ENCODE assay signal across 8 cellular contexts in the genomic region with DNA sequence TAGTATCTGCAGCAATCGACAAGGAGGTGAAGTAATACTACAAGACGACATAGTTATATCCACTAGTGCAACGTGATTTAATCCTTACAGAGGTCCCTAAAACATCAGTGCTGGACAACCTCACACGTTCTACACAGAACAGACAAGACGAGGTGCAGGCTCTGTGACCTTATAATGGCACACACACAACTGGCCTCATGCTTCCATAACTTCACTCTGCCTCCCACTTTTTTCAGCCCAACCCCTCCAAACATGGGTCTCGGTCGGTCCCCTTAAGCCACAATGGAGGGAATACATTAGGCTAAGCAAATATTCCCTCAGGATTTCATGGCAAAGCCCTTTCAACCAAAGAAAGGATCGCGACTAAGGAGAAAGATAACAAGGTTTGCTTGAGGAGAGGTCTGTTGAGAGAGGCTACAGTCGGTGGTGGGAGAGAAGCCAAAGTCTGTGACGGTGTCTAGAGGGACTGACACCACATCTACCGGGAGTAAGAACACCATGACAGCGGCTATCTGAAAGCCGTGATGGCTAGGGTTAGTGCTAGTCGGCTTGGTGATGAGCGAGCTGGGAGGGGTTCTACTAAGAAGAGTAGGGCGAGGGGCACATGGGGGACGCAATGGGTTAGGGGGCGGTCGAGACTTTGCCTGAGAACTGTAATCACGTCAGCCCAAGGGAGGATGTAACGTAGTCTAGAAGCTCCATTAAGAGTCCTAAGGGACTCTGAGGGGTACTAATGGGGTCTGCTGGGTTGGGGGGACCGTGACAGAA. TPM values are rescaled to one million over a fixed set of nuclear protein-coding genes. Genes with fewer than 3 reads are reported as not detected.
A peak's percentile ranks its signal among the peaks of the same experiment; 100 is the strongest.
DNase-seq lines count a peak whose midpoint lies in the region; TF ChIP-seq lines count a peak whose summit lies in the region.

No MANE protein-coding gene starts in this region.

- H3K4me3 ChIP-seq in lower leg skin (ENCODE audit: low read depth, poor library complexity, severe bottlenecking): peak overlapping the region; percentile 76

- peak overlapping the region; percentile 91 for H3K4me3 Mint-ChIP-seq in dendritic cell treated with granulocyte-macrophage colony-stimulating factor and Interleukin-4, amounts not matched to agents 40 ng/mL and 50 ng/mL, for 4 days
- peak overlapping the region; percentile 95 for H3K4me3 Mint-ChIP-seq in stimulated activated naive CD8-positive, alpha-beta T cell treated with anti-CD3 and anti-CD28 coated beads, Interleukin-15, Interleukin-2, amounts not matched to agents 100 ng/mL and 50 ng/mL, for 24 hours

- TF ChIP-seq CTCF in lower leg skin (IDR thresholded peaks at IDR 0.05): no peak

- no peak for TF ChIP-seq POLR2A in lower leg skin (IDR thresholded peaks at IDR 0.05)

- H3K9me3 Mint-ChIP-seq in dendritic cell treated with granulocyte-macrophage colony-stimulating factor and Interleukin-4, amounts not matched to agents 40 ng/mL and 50 ng/mL, for 4 days: no peaks in the 10 kb centered on the region
- H3K9me3 Mint-ChIP-seq in stimulated activated naive CD8-positive, alpha-beta T cell treated with anti-CD3 and anti-CD28 coated beads, Interleukin-15, Interleukin-2, amounts not matched to agents 100 ng/mL and 50 ng/mL, for 24 hours: no peaks in the 10 kb centered on the region

- H3K36me3 Mint-ChIP-seq in dendritic cell treated with granulocyte-macrophage colony-stimulating factor and Interleukin-4, amounts not matched to agents 40 ng/mL and 50 ng/mL, for 4 days (ENCODE audit: low read depth): peaks cover 18% of the 10 kb centered on the region
- no peaks in the 10 kb centered on the region for H3K36me3 Mint-ChIP-seq in stimulated activated naive CD8-positive, alpha-beta T cell treated with anti-CD3 and anti-CD28 coated beads, Interleukin-15, Interleukin-2, amounts not matched to agents 100 ng/mL and 50 ng/mL, for 24 hours (ENCODE audit: low read depth)

- H3K4me1 Mint-ChIP-seq in dendritic cell treated with granulocyte-macrophage colony-stimulating factor and Interleukin-4, amounts not matched to agents 40 ng/mL and 50 ng/mL, for 4 days (ENCODE audit: low read depth): peaks cover 38% of the 10 kb centered on the region
- H3K4me1 Mint-ChIP-seq in stimulated activated naive CD8-positive, alpha-beta T cell treated with anti-CD3 and anti-CD28 coated beads, Interleukin-15, Interleukin-2, amounts not matched to agents 100 ng/mL and 50 ng/mL, for 24 hours (ENCODE audit: low read depth): peaks cover 32% of the 10 kb centered on the region

- in situ Hi-C loops in G401 (cut with HindIII; ENCODE audit: low sequenced_read_pairs) (no loop called here), SK-MEL-5 (cut with HindIII; ENCODE audit: low pct_unique_long_range_greater_than_20kb, low sequenced_read_pairs) (no loop called here)

- POLR2A ChIA-PET in HEK293T (lab: Yijun Ruan, JAX): interaction anchor here (1.2 to 2.3 kb wide), 5 partner anchors 11 to 115 kb away, joined by 4 to 18 read pairs (median 6); a partner anchor contains a TSS

- peak; percentile 65 for DNase-seq in G401 (ENCODE audit: low spot score)
- peak; percentile 22 for DNase-seq in HEK293T (ENCODE audit: extremely low spot score)
- peak; percentile 9 for DNase-seq in SK-MEL-5 (ENCODE audit: low read depth, low spot score)
- DNase-seq in lower leg skin (ENCODE audit: low spot score in 2 of 2): peak; percentile 53 to 90
- DNase-seq in DMS79 treated with DMSO at 0.1 percent for 48 hours (lab: John Stamatoyannopoulos, UW): no peak
- DNase-seq in ureter (ENCODE audit: low spot score): no peak

- peak overlapping the region; percentile 99 for H3K27ac Mint-ChIP-seq in dendritic cell treated with granulocyte-macrophage colony-stimulating factor and Interleukin-4, amounts not matched to agents 40 ng/mL and 50 ng/mL, for 4 days
- H3K27ac Mint-ChIP-seq in stimulated activated naive CD8-positive, alpha-beta T cell treated with anti-CD3 and anti-CD28 coated beads, Interleukin-15, Interleukin-2, amounts not matched to agents 100 ng/mL and 50 ng/mL, for 24 hours: peak overlapping the region; percentile 68

- intact Hi-C loops in dendritic cell treated with granulocyte-macrophage colony-stimulating factor and Interleukin-4, amounts not matched to agents 40 ng/mL and 50 ng/mL, for 4 days (cut with micrococcal nuclease): loop anchor here (10.0 kb wide), 1 partner anchor 1518 kb away; a partner anchor contains a TSS
- intact Hi-C loops in lower leg skin (cut with DNase I; ENCODE audit: low total_unique reads): no loop called here

- CTCF ChIA-PET in HEK293T (lab: Yijun Ruan, JAX): no interaction called here

- 1 to 2% methylated on average over 23 of the region's 23 CpGs for WGBS in lower leg skin, 2 donors

- no peaks in the 10 kb centered on the region for H3K27me3 Mint-ChIP-seq in dendritic cell treated with granulocyte-macrophage colony-stimulating factor and Interleukin-4, amounts not matched to agents 40 ng/mL and 50 ng/mL, for 4 days
- no peaks in the 10 kb centered on the region for H3K27me3 Mint-ChIP-seq in stimulated activated naive CD8-positive, alpha-beta T cell treated with anti-CD3 and anti-CD28 coated beads, Interleukin-15, Interleukin-2, amounts not matched to agents 100 ng/mL and 50 ng/mL, for 24 hours

TF ChIP-seq in HEK293T, 16 proteins besides CTCF, POLR2A, EP300 and RAD21:
- TF ChIP-seq L3MBTL2 (conservative IDR thresholded peaks at IDR 0.05) (0 out of 2 replicates have a peak, but pooled peaks have one; percentile 26), ZNF384 (IDR thresholded peaks at IDR 0.05) (no peak)
- TF ChIP-seq, protein P1, sequence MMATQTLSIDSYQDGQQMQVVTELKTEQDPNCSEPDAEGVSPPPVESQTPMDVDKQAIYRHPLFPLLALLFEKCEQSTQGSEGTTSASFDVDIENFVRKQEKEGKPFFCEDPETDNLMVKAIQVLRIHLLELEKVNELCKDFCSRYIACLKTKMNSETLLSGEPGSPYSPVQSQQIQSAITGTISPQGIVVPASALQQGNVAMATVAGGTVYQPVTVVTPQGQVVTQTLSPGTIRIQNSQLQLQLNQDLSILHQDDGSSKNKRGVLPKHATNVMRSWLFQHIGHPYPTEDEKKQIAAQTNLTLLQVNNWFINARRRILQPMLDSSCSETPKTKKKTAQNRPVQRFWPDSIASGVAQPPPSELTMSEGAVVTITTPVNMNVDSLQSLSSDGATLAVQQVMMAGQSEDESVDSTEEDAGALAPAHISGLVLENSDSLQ (IDR thresholded peaks at IDR 0.05): no peak

RNA-seq across cellular contexts. Expression of a gene that starts 1.1 kb away (rescaled TPM):
- total RNA-seq in G401 (2014; rRNA removed; shearing (Covaris generic)): 10.7 and 21.1 TPM in 2 replicates
- total RNA-seq in SK-MEL-5 (2014; rRNA removed; shearing (Covaris generic)): 12.9 and 13.6 TPM in 2 replicates
- 5.6 and 7.1 TPM in 2 replicates for polyA plus RNA-seq in SK-MEL-5 (2015; cell fraction: cytosol; rRNA removed)
- polyA plus RNA-seq in SK-MEL-5 (2015; cell fraction: nucleus; rRNA removed): 10.9 and 22.5 TPM in 2 replicates
- total RNA-seq in lower leg skin (10 to 100 TPM; 50.8 to 68.3 (median 59.5) TPM), ureter (73.4 TPM)

RNA-seq across cellular contexts. Expression of a gene that starts 1.3 kb away (rescaled TPM):
- total RNA-seq in G401 (2014; rRNA removed; shearing (Covaris generic)): 1.4 and 4.4 TPM in 2 replicates
- total RNA-seq in SK-MEL-5 (2014; rRNA removed; shearing (Covaris generic)): 2.1 and 2.5 TPM in 2 replicates
- polyA plus RNA-seq in SK-MEL-5 (2015; cell fraction: cytosol; rRNA removed): 1.3 TPM in 2 replicates
- polyA plus RNA-seq in SK-MEL-5 (2015; cell fraction: nucleus; rRNA removed): 0.42 and 0.95 TPM in 2 replicates
- total RNA-seq in lower leg skin (1 to 10 TPM in 2 of 4 donors, under 1 TPM in 2; 0.30 to 2.2 (median 0.91) TPM), ureter (5.3 TPM)

Comparison
In these comparisons a context has a peak if more than half of its experiments do, and no peak if none do; other contexts are left out.
1. DNase-seq: peak in G401 (single experiment), HEK293T (single experiment), SK-MEL-5 (single experiment) and lower leg skin (2 of 2); none in DMS79 treated with DMSO at 0.1 percent for 48 hours (single experiment) and ureter (single experiment).